ENCODE assay signal across 1 cellular context in the genomic region with DNA sequence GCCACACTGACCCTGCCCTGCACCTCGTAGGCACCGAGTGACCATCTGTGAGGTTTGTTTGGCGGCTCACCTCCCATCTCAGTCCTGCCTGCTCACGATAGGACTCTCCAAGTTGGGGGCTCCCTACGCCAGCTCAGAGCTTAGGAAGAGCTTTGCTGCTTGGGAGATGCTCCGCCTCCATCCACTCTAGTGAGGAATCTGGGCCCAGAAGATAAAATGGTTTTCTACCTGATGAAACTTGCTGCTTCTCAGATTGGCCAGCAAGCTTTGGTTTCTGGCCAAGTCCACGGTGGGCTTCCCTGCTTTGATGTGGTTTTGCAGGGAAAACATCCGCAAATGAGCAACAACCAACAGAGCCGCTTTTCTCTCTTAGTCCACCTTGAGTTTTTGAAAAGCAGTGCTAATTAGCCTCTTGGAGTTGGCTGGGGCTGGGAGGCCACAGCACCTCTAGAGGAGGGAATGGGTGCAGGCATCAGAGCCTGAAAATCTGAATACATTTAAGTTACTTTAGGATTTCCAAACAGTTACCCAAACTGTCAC.
TF ChIP-seq lines count a peak whose summit lies in the region.

No MANE protein-coding gene starts in this region.

TF ChIP-seq in HepG2, 621 proteins besides CTCF, POLR2A, EP300 and RAD21 (continued from another document and continues in another):
- TF ChIP-seq, protein P1, sequence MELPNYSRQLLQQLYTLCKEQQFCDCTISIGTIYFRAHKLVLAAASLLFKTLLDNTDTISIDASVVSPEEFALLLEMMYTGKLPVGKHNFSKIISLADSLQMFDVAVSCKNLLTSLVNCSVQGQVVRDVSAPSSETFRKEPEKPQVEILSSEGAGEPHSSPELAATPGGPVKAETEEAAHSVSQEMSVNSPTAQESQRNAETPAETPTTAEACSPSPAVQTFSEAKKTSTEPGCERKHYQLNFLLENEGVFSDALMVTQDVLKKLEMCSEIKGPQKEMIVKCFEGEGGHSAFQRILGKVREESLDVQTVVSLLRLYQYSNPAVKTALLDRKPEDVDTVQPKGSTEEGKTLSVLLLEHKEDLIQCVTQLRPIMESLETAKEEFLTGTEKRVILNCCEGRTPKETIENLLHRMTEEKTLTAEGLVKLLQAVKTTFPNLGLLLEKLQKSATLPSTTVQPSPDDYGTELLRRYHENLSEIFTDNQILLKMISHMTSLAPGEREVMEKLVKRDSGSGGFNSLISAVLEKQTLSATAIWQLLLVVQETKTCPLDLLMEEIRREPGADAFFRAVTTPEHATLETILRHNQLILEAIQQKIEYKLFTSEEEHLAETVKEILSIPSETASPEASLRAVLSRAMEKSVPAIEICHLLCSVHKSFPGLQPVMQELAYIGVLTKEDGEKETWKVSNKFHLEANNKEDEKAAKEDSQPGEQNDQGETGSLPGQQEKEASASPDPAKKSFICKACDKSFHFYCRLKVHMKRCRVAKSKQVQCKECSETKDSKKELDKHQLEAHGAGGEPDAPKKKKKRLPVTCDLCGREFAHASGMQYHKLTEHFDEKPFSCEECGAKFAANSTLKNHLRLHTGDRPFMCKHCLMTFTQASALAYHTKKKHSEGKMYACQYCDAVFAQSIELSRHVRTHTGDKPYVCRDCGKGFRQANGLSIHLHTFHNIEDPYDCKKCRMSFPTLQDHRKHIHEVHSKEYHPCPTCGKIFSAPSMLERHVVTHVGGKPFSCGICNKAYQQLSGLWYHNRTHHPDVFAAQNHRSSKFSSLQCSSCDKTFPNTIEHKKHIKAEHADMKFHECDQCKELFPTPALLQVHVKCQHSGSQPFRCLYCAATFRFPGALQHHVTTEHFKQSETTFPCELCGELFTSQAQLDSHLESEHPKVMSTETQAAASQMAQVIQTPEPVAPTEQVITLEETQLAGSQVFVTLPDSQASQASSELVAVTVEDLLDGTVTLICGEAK (IDR thresholded peaks at IDR 0.05) = no peak
- TF ChIP-seq, protein P1 (CRISPR knock-in tag; IDR thresholded peaks at IDR 0.05) = no peak
- TF ChIP-seq, protein P2, sequence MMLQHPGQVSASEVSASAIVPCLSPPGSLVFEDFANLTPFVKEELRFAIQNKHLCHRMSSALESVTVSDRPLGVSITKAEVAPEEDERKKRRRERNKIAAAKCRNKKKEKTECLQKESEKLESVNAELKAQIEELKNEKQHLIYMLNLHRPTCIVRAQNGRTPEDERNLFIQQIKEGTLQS (CRISPR knock-in tag; IDR thresholded peaks at IDR 0.05) = no peak
- no peak for TF ChIP-seq ZNF83 (CRISPR knock-in tag; IDR thresholded peaks at IDR 0.05; ENCODE audit: borderline replicate concordance)
- TF ChIP-seq, protein P3, sequence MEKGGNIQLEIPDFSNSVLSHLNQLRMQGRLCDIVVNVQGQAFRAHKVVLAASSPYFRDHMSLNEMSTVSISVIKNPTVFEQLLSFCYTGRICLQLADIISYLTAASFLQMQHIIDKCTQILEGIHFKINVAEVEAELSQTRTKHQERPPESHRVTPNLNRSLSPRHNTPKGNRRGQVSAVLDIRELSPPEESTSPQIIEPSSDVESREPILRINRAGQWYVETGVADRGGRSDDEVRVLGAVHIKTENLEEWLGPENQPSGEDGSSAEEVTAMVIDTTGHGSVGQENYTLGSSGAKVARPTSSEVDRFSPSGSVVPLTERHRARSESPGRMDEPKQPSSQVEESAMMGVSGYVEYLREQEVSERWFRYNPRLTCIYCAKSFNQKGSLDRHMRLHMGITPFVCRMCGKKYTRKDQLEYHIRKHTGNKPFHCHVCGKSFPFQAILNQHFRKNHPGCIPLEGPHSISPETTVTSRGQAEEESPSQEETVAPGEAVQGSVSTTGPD (CRISPR knock-in tag; IDR thresholded peaks at IDR 0.05) = no peak
- TF ChIP-seq ZNF441 (CRISPR knock-in tag; IDR thresholded peaks at IDR 0.05; ENCODE audit: borderline replicate concordance) = no peak
- TF ChIP-seq MLLT10 (CRISPR knock-in tag; IDR thresholded peaks at IDR 0.05) = no peak
- no peak for TF ChIP-seq REL (CRISPR knock-in tag; conservative IDR thresholded peaks at IDR 0.05)
- TF ChIP-seq, protein P4, sequence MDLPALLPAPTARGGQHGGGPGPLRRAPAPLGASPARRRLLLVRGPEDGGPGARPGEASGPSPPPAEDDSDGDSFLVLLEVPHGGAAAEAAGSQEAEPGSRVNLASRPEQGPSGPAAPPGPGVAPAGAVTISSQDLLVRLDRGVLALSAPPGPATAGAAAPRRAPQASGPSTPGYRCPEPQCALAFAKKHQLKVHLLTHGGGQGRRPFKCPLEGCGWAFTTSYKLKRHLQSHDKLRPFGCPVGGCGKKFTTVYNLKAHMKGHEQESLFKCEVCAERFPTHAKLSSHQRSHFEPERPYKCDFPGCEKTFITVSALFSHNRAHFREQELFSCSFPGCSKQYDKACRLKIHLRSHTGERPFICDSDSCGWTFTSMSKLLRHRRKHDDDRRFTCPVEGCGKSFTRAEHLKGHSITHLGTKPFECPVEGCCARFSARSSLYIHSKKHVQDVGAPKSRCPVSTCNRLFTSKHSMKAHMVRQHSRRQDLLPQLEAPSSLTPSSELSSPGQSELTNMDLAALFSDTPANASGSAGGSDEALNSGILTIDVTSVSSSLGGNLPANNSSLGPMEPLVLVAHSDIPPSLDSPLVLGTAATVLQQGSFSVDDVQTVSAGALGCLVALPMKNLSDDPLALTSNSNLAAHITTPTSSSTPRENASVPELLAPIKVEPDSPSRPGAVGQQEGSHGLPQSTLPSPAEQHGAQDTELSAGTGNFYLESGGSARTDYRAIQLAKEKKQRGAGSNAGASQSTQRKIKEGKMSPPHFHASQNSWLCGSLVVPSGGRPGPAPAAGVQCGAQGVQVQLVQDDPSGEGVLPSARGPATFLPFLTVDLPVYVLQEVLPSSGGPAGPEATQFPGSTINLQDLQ (CRISPR knock-in tag; IDR thresholded peaks at IDR 0.05) = peak; percentile 57; the same call in 1 of the 2 replicates
- no peak for TF ChIP-seq ELF4 (CRISPR knock-in tag; IDR thresholded peaks at IDR 0.05; ENCODE audit: borderline replicate concordance)
- TF ChIP-seq, protein P5, sequence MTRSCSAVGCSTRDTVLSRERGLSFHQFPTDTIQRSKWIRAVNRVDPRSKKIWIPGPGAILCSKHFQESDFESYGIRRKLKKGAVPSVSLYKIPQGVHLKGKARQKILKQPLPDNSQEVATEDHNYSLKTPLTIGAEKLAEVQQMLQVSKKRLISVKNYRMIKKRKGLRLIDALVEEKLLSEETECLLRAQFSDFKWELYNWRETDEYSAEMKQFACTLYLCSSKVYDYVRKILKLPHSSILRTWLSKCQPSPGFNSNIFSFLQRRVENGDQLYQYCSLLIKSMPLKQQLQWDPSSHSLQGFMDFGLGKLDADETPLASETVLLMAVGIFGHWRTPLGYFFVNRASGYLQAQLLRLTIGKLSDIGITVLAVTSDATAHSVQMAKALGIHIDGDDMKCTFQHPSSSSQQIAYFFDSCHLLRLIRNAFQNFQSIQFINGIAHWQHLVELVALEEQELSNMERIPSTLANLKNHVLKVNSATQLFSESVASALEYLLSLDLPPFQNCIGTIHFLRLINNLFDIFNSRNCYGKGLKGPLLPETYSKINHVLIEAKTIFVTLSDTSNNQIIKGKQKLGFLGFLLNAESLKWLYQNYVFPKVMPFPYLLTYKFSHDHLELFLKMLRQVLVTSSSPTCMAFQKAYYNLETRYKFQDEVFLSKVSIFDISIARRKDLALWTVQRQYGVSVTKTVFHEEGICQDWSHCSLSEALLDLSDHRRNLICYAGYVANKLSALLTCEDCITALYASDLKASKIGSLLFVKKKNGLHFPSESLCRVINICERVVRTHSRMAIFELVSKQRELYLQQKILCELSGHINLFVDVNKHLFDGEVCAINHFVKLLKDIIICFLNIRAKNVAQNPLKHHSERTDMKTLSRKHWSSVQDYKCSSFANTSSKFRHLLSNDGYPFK (CRISPR knock-in tag; IDR thresholded peaks at IDR 0.05; ENCODE audit: borderline replicate concordance) = peak; percentile 38; the same call in 1 of the 2 replicates
- TF ChIP-seq ZNF383 (CRISPR knock-in tag; IDR thresholded peaks at IDR 0.05; ENCODE audit: borderline replicate concordance) = no peak
- TF ChIP-seq KLF12 (CRISPR knock-in tag; IDR thresholded peaks at IDR 0.05; ENCODE audit: borderline replicate concordance) = no peak
- no peak for TF ChIP-seq ZNF160 (CRISPR knock-in tag; IDR thresholded peaks at IDR 0.05)
- TF ChIP-seq CC2D1A (CRISPR knock-in tag; IDR thresholded peaks at IDR 0.05) = 0 out of 2 replicates have a peak, but pooled peaks have one; percentile 21
- TF ChIP-seq KDM5A (IDR thresholded peaks at IDR 0.05; ENCODE audit: borderline replicate concordance, low read length) = no peak
- TF ChIP-seq ZFY (CRISPR knock-in tag; IDR thresholded peaks at IDR 0.05) = 0 out of 2 replicates have a peak, but pooled peaks have one; percentile 30
- no peak for TF ChIP-seq MED8 (CRISPR knock-in tag; IDR thresholded peaks at IDR 0.05; ENCODE audit: insufficient replicate concordance)
- TF ChIP-seq CBFB (CRISPR knock-in tag; IDR thresholded peaks at IDR 0.05) = peak; percentile 100
- no peak for TF ChIP-seq SIN3A (IDR thresholded peaks at IDR 0.05; ENCODE audit: borderline replicate concordance, low read depth, low read length)
- no peak for TF ChIP-seq HMGA1 (CRISPR knock-in tag; conservative IDR thresholded peaks at IDR 0.05)
- TF ChIP-seq TBX2 (CRISPR knock-in tag; IDR thresholded peaks at IDR 0.05; ENCODE audit: borderline replicate concordance) = peak; percentile 93
- TF ChIP-seq, protein P6, sequence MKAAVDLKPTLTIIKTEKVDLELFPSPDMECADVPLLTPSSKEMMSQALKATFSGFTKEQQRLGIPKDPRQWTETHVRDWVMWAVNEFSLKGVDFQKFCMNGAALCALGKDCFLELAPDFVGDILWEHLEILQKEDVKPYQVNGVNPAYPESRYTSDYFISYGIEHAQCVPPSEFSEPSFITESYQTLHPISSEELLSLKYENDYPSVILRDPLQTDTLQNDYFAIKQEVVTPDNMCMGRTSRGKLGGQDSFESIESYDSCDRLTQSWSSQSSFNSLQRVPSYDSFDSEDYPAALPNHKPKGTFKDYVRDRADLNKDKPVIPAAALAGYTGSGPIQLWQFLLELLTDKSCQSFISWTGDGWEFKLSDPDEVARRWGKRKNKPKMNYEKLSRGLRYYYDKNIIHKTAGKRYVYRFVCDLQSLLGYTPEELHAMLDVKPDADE (CRISPR knock-in tag; IDR thresholded peaks at IDR 0.05) = no peak
- TF ChIP-seq ZNF552 (CRISPR knock-in tag; IDR thresholded peaks at IDR 0.05; ENCODE audit: borderline replicate concordance) = 0 out of 2 replicates have a peak, but pooled peaks have one; percentile 52
- no peak for TF ChIP-seq NCOR1 (IDR thresholded peaks at IDR 0.05; ENCODE audit: borderline replicate concordance, low read length)
- TF ChIP-seq, protein P7, sequence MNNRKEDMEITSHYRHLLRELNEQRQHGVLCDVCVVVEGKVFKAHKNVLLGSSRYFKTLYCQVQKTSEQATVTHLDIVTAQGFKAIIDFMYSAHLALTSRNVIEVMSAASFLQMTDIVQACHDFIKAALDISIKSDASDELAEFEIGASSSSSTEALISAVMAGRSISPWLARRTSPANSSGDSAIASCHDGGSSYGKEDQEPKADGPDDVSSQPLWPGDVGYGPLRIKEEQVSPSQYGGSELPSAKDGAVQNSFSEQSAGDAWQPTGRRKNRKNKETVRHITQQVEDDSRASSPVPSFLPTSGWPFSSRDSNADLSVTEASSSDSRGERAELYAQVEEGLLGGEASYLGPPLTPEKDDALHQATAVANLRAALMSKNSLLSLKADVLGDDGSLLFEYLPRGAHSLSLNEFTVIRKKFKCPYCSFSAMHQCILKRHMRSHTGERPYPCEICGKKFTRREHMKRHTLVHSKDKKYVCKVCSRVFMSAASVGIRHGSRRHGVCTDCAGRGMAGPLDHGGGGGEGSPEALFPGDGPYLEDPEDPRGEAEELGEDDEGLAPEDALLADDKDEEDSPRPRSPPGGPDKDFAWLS (CRISPR knock-in tag; IDR thresholded peaks at IDR 0.05; ENCODE audit: borderline replicate concordance) = 0 out of 2 replicates have a peak, but pooled peaks have one; percentile 39
- TF ChIP-seq GFI1 (CRISPR knock-in tag; IDR thresholded peaks at IDR 0.05; ENCODE audit: borderline replicate concordance) = peak; percentile 58
- TF ChIP-seq GABPB1 (CRISPR knock-in tag; IDR thresholded peaks at IDR 0.05) = no peak
- TF ChIP-seq KMT2B (CRISPR knock-in tag; IDR thresholded peaks at IDR 0.05) = no peak
- TF ChIP-seq ZNF3 (CRISPR knock-in tag; IDR thresholded peaks at IDR 0.05) = peak; percentile 63; the same call in 1 of the 2 replicates
- TF ChIP-seq MBNL3 (CRISPR knock-in tag; conservative IDR thresholded peaks at IDR 0.05) = no peak
- TF ChIP-seq, protein P8, sequence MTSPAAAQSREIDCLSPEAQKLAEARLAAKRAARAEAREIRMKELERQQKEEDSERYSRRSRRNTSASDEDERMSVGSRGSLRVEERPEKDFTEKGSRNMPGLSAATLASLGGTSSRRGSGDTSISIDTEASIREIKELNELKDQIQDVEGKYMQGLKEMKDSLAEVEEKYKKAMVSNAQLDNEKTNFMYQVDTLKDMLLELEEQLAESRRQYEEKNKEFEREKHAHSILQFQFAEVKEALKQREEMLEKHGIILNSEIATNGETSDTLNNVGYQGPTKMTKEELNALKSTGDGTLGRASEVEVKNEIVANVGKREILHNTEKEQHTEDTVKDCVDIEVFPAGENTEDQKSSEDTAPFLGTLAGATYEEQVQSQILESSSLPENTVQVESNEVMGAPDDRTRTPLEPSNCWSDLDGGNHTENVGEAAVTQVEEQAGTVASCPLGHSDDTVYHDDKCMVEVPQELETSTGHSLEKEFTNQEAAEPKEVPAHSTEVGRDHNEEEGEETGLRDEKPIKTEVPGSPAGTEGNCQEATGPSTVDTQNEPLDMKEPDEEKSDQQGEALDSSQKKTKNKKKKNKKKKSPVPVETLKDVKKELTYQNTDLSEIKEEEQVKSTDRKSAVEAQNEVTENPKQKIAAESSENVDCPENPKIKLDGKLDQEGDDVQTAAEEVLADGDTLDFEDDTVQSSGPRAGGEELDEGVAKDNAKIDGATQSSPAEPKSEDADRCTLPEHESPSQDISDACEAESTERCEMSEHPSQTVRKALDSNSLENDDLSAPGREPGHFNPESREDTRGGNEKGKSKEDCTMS (CRISPR knock-in tag; conservative IDR thresholded peaks at IDR 0.05) = no peak
- TF ChIP-seq ZNF878 (CRISPR knock-in tag; IDR thresholded peaks at IDR 0.05) = peak; percentile 68; the same call in 1 of the 2 replicates
